In the genomic region with DNA sequence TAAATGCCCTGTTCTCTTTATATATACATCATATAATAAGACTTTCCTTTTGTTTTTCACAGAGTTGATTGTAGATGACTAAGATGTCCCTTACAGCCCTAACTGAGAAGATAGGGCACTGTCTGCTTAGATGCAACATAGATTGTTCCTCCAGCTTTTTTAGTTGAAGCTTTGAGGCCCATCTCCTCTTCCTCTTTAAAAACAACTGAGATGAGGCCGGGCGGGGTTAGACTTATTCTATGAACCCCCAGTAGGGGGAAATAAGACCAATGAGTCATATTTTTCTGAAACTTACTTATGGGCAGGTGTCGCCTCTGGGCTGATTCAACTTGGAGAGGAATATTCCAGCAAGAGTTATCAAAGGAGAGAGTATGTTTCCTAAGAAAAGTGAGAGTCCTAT, we compare ENCODE assay signal across 11 cellular contexts.
DNase-seq lines count a peak whose midpoint lies in the region; ATAC-seq and TF ChIP-seq lines count a peak whose summit lies in the region.
"Had no signal": no experiment of that assay in that cellular context is flagged by ENCODE, and none has a peak within 500 bp of the region (broad histone marks: within the 10 kb centered on the region; RNA-seq: fewer than 3 reads in every experiment).

No MANE protein-coding gene starts in this region.

- H3K4me3 ChIP-seq in GM12865 (ENCODE audit: low read depth, low read length) (no peak overlapping the region), Karpas-422 (ENCODE audit: low read length) (no peak overlapping the region)
- H3K4me3 ChIP-seq: uterus had no signal

- H4K20me1 ChIP-seq in Karpas-422 (ENCODE audit: insufficient read depth, low read depth, low read length) = no peaks in the 10 kb centered on the region

- DNase-seq in GM12865 (ENCODE audit: low read depth) (peak; percentile 9), Karpas-422 (peak; percentile 71), sciatic nerve (ENCODE audit: low spot score) (no peak), AG20443 (ENCODE audit: low spot score) (no peak), NCI-H128 (lab: John Stamatoyannopoulos, UW; ENCODE audit: unreplicated experiment) (no peak)
- DNase-seq in effector CD4-positive, alpha-beta T cell = no peak
- DNase-seq: DND-41, NCI-H226, uterus had no signal

- ATAC-seq in GM21367 (IDR thresholded peaks at IDR 0.05; ENCODE audit: unreplicated experiment) (peak; percentile 58), sciatic nerve (no peak)

- H3K9me3 Mint-ChIP-seq in activated naive CD8-positive, alpha-beta T cell (ENCODE audit: low read depth) = no peaks in the 10 kb centered on the region

- intact Hi-C loops in sciatic nerve (cut with DNase I) = no loop called here

- peaks cover 28% of the 10 kb centered on the region for H3K4me1 ChIP-seq in Karpas-422 (ENCODE audit: low read length)
- H3K4me1 ChIP-seq: uterus had no signal

- TF ChIP-seq CTCF in GM12865 (IDR thresholded peaks at IDR 0.05; ENCODE audit: insufficient read depth, low read depth, low read length, missing control alignments) = no peak

- H3K27ac ChIP-seq in Karpas-422 (ENCODE audit: low read length) = no peak overlapping the region
- H3K27ac ChIP-seq: uterus had no signal

- no peaks in the 10 kb centered on the region for H3K36me3 ChIP-seq in Karpas-422 (ENCODE audit: insufficient read depth, low read length)
- H3K36me3 ChIP-seq: uterus had no signal

- no peaks in the 10 kb centered on the region for H3K36me3 Mint-ChIP-seq in activated naive CD8-positive, alpha-beta T cell

- H3K27ac Mint-ChIP-seq in activated naive CD8-positive, alpha-beta T cell = peak overlapping the region; percentile 84

- H3K79me2 ChIP-seq in Karpas-422 (ENCODE audit: low read length) = no peaks in the 10 kb centered on the region

- no peaks in the 10 kb centered on the region for H3K9me3 ChIP-seq in Karpas-422 (ENCODE audit: low read length)
- H3K9me3 ChIP-seq: uterus had no signal

- H3K27me3 Mint-ChIP-seq in activated naive CD8-positive, alpha-beta T cell = no peaks in the 10 kb centered on the region

- peak overlapping the region; percentile 18 for H3K4me3 Mint-ChIP-seq in activated naive CD8-positive, alpha-beta T cell

- no peak overlapping the region for H2AFZ ChIP-seq in Karpas-422 (ENCODE audit: low read length)

- H3K4me2 ChIP-seq in Karpas-422 (ENCODE audit: low read depth, low read length, poor library complexity, severe bottlenecking) = no peak overlapping the region

- no peaks in the 10 kb centered on the region for H3K27me3 ChIP-seq in Karpas-422 (ENCODE audit: low read length)
- H3K27me3 ChIP-seq: uterus had no signal

- H3K4me1 Mint-ChIP-seq in activated naive CD8-positive, alpha-beta T cell (ENCODE audit: low read depth) = peaks cover 44% of the 10 kb centered on the region

- H3K9me2 ChIP-seq in Karpas-422 (replicated peaks; ENCODE audit: insufficient read depth, low read length) = no peaks in the 10 kb centered on the region

- H3K9ac ChIP-seq in Karpas-422 (ENCODE audit: low read length) = no peak overlapping the region

Comparison
In these comparisons a context has a peak if more than half of its experiments do, and no peak if none do; other contexts are left out.
1. DNase-seq: peak in GM12865 (single experiment) and Karpas-422 (single experiment); none in sciatic nerve (single experiment), AG20443 (single experiment), NCI-H128 (single experiment) and effector CD4-positive, alpha-beta T cell (single experiment).